ENCODE assay signal across 9 cellular contexts in the genomic region with DNA sequence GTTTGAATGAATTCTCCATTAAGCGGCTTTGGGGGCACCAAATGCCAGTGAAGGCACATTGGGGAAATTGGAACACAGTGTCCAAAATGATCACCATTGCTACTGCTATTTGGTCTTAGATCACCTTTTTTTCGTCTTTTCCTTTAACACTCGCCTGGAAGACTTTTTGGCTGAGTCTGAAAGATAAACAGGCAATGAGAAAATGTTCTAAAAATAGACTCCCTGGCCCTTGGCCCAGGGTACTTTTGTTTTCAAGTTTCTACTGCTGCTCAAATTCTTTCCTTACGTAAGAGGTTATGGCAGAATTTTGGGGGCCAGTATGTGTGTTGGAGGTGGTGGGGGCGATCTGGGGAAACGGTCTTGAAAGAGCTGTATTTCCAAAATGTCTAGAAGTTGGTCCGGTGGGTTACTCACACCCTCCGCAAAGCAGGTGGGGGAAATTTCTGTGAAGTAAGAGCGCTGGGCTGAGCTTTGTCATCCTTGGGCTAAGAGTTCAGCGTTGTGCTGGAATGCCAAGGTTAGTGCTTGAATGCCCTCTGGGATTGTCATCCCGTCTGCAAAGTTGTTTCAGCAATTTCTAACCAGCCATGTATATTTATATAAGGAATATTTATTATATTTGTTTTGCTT. TPM values are rescaled to one million over a fixed set of nuclear protein-coding genes. Genes with fewer than 3 reads are reported as not detected.
DNase-seq lines count a peak whose midpoint lies in the region; ATAC-seq, FAIRE-seq and TF ChIP-seq lines count a peak whose summit lies in the region.
"Had no signal": no experiment of that assay in that cellular context is flagged by ENCODE, and none has a peak within 500 bp of the region (broad histone marks: within the 10 kb centered on the region; RNA-seq: fewer than 3 reads in every experiment).

No MANE protein-coding gene starts in this region.

- ATAC-seq in body of pancreas, result peak; percentile 68

- FAIRE-seq in HTR-8/SVneo (lab: Jason Lieb, UNC), result no peak

- peak in 2 of 3 donors; percentile 52 to 71 for TF ChIP-seq POLR2A in body of pancreas (IDR thresholded peaks at IDR 0.05)

- H3K27ac ChIP-seq in ACC112 (ENCODE audit: low read depth, low read length) (peak overlapping the region; percentile 100), HUES6 (ENCODE audit: low read depth, low read length) (no peak overlapping the region), body of pancreas (peak overlapping the region; percentile 88 to 97 (median 96)), stomach smooth muscle (ENCODE audit: low read length) (peak overlapping the region; percentile 91)

- peaks cover 52% of the 10 kb centered on the region for H3K79me2 ChIP-seq in ACC112 (ENCODE audit: control insufficient read depth, insufficient read depth, low read length, unreplicated experiment)

- intact Hi-C loops in body of pancreas (cut with DNase I), result no loop called here

- DNase-seq in body of pancreas (peak; percentile 71 to 80 (median 76)), kidney glomerular epithelial cell (lab: John Stamatoyannopoulos, UW) (peak; percentile 86), mesenteric fat pad (ENCODE audit: low spot score) (no peak), LoVo (ENCODE audit: low spot score) (no peak), HTR-8/SVneo (ENCODE audit: insufficient read length, low spot score) (no peak)

- H3K9me3 ChIP-seq in HUES6 (ENCODE audit: control insufficient read depth, insufficient read depth, low read depth, low read length) (no peaks in the 10 kb centered on the region), body of pancreas (no peaks in the 10 kb centered on the region), stomach smooth muscle (ENCODE audit: control insufficient read depth in 2 of 2, low read length in 2 of 2) (no peaks in the 10 kb centered on the region)
- H3K9me3 ChIP-seq: mucosa of descending colon had no signal

- H3K9ac ChIP-seq in HUES6 (ENCODE audit: low read length), result peak overlapping the region; percentile 94
- peak overlapping the region; percentile 88 to 91 for H3K9ac ChIP-seq in stomach smooth muscle (ENCODE audit: low read length in 2 of 2)

- no peak for TF ChIP-seq CTCF in body of pancreas (IDR thresholded peaks at IDR 0.05)

- H3K4me1 ChIP-seq in ACC112 (ENCODE audit: control insufficient read depth, insufficient read depth, low read length, unreplicated experiment) (peaks cover 30% of the 10 kb centered on the region), HUES6 (ENCODE audit: control insufficient read depth, insufficient read depth, low read length) (peaks cover 46% of the 10 kb centered on the region), body of pancreas (peaks cover 33% of the 10 kb centered on the region), stomach smooth muscle (ENCODE audit: control insufficient read depth, insufficient read depth, low read length) (peaks cover 36% of the 10 kb centered on the region)

- H3K36me3 ChIP-seq in ACC112 (ENCODE audit: insufficient read depth, low read length) (peaks cover 5% of the 10 kb centered on the region; the same call in 1 of the 2 replicates), HUES6 (ENCODE audit: control insufficient read depth, insufficient read depth, low read length) (no peaks in the 10 kb centered on the region), body of pancreas (replicated peaks in 1 of 2; ENCODE audit: insufficient read depth in 1 of 2, low read depth in 2 of 2) (no peaks in the 10 kb centered on the region), stomach smooth muscle (ENCODE audit: control insufficient read depth in 2 of 2, insufficient read depth in 2 of 2, low read length in 2 of 2) (no peaks in the 10 kb centered on the region)

- H3K27me3 ChIP-seq in ACC112 (ENCODE audit: insufficient read depth, low read length), result no peaks in the 10 kb centered on the region
- no peaks in the 10 kb centered on the region for H3K27me3 ChIP-seq in HUES6 (ENCODE audit: control insufficient read depth, insufficient read depth, low read length)
- no peaks in the 10 kb centered on the region for H3K27me3 ChIP-seq in body of pancreas
- no peaks in the 10 kb centered on the region for H3K27me3 ChIP-seq in stomach smooth muscle (ENCODE audit: control insufficient read depth in 1 of 2, insufficient read depth in 2 of 2, low read length in 2 of 2)

- 5 to 8% methylated on average over 11 of the region's 11 CpGs for WGBS in body of pancreas, 2 donors

- H3K4me3 ChIP-seq in ACC112 (ENCODE audit: low read depth, low read length), result peak overlapping the region; percentile 99
- peak overlapping the region; percentile 82 for H3K4me3 ChIP-seq in HUES6 (ENCODE audit: low read depth, low read length)
- H3K4me3 ChIP-seq in body of pancreas, result no peak overlapping the region
- H3K4me3 ChIP-seq in stomach smooth muscle (ENCODE audit: low read length in 2 of 2), result peak overlapping the region; percentile 90

- H2AFZ ChIP-seq in ACC112 (ENCODE audit: low read length, unreplicated experiment), result peak overlapping the region; percentile 10

RNA-seq across cellular contexts. Expression of gene ITPRIP, which starts 1.3 kb away (rescaled TPM):
- total RNA-seq in body of pancreas (1 to 10 TPM; 4.7 to 7.9 TPM), mesenteric fat pad (48.3 TPM)

RNA-seq across cellular contexts. Expression of gene CFAP58, which starts 14.0 kb away (rescaled TPM):
- under 1 TPM in 1 of 2 donors, not detected in 1; 0.26 TPM for total RNA-seq in body of pancreas
- 0.64 TPM for total RNA-seq in mesenteric fat pad

Comparison
In these comparisons a context has a peak if more than half of its experiments do, and no peak if none do; other contexts are left out.
1. H3K4me3 ChIP-seq: peak in ACC112 (single experiment), HUES6 (single experiment) and stomach smooth muscle (2 of 2); none in body of pancreas (0 of 2).
2. DNase-seq: peak in body of pancreas (4 of 4) and kidney glomerular epithelial cell (single experiment); none in mesenteric fat pad (single experiment), LoVo (single experiment) and HTR-8/SVneo (single experiment).